11 cellular contexts compared by ENCODE assay signal in the genomic region with DNA sequence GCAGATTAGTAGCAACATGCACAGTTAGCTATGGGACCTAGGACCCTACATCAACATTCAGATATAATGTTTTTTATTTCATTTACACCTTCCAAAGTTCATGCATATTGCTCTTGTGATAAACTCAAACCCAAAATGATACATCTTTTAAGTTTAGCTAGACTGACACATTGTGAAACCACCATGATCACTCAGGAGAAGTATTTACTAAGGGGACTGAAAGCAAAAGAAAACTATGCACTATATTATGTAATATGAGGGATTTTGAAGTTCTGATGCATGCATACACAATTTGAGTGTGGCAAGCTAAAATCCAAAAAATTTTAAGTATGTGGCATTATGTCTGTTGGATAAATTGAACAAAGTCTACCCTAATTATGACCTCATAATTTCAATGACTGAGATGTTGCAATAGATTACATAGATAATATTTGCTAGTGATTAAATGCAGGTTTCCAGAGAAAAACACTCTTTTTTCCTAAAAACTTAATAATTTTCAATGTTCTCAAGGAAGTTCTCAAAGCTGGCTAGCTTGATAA.
"Had no signal": no experiment of that assay in that cellular context is flagged by ENCODE, and none has a peak within 500 bp of the region (broad histone marks: within the 10 kb centered on the region; RNA-seq: fewer than 3 reads in every experiment).

No MANE protein-coding gene starts in this region.

- H3K36me3 Mint-ChIP-seq: activated naive CD4-positive, alpha-beta T cell treated with anti-CD3 and anti-CD28 coated beads, Interleukin-2, amount 10 ng/mL, durations not matched to agents 7 days and 5 days; stimulated activated memory B cell treated with anti-CD40 and anti-IgM and Interleukin-4, amounts not matched to agents 10 μg/mL and 1 μg/mL and 100 μg/mL, for 72 hours had no signal

- H3K4me3 Mint-ChIP-seq: activated CD4-positive, alpha-beta memory T cell treated with anti-CD3 and anti-CD28 coated beads, Interleukin-2, amount 10 ng/mL, durations not matched to agents 7 days and 5 days; activated naive CD4-positive, alpha-beta T cell treated with anti-CD3 and anti-CD28 coated beads, Interleukin-2, amount 10 ng/mL, durations not matched to agents 7 days and 5 days; activated T-cell treated with anti-CD3 and anti-CD28 coated beads, Interleukin-2, amount 50 U/mL, for 24 hours; neural crest cell; stimulated activated memory B cell treated with anti-CD40 and anti-IgM and Interleukin-4, amounts not matched to agents 10 μg/mL and 1 μg/mL and 100 μg/mL, for 72 hours; WTC11 had no signal

- DNase-seq: activated CD4-positive, alpha-beta memory T cell treated with anti-CD3 and anti-CD28 coated beads, Interleukin-2, amount 10 ng/mL, durations not matched to agents 7 days and 5 days; activated CD4-positive, alpha-beta T cell treated with anti-CD3 and anti-CD28 coated beads for 4 hours; activated naive CD4-positive, alpha-beta T cell treated with anti-CD3 and anti-CD28 coated beads, Interleukin-2, amount 10 ng/mL, durations not matched to agents 7 days and 5 days; activated T-cell treated with anti-CD3 and anti-CD28 coated beads, Interleukin-2, amount 50 U/mL, for 24 hours; heart right ventricle; islet precursor cell; midbrain; pancreas had no signal

- H3K27me3 Mint-ChIP-seq: activated CD4-positive, alpha-beta memory T cell treated with anti-CD3 and anti-CD28 coated beads, Interleukin-2, amount 10 ng/mL, durations not matched to agents 7 days and 5 days; activated naive CD4-positive, alpha-beta T cell treated with anti-CD3 and anti-CD28 coated beads, Interleukin-2, amount 10 ng/mL, durations not matched to agents 7 days and 5 days; activated T-cell treated with anti-CD3 and anti-CD28 coated beads, Interleukin-2, amount 50 U/mL, for 24 hours; stimulated activated memory B cell treated with anti-CD40 and anti-IgM and Interleukin-4, amounts not matched to agents 10 μg/mL and 1 μg/mL and 100 μg/mL, for 72 hours had no signal

- H3K9me3 Mint-ChIP-seq: WTC11 had no signal

- H3K27ac Mint-ChIP-seq: activated CD4-positive, alpha-beta memory T cell treated with anti-CD3 and anti-CD28 coated beads, Interleukin-2, amount 10 ng/mL, durations not matched to agents 7 days and 5 days; activated naive CD4-positive, alpha-beta T cell treated with anti-CD3 and anti-CD28 coated beads, Interleukin-2, amount 10 ng/mL, durations not matched to agents 7 days and 5 days; activated T-cell treated with anti-CD3 and anti-CD28 coated beads, Interleukin-2, amount 50 U/mL, for 24 hours; stimulated activated memory B cell treated with anti-CD40 and anti-IgM and Interleukin-4, amounts not matched to agents 10 μg/mL and 1 μg/mL and 100 μg/mL, for 72 hours; WTC11 had no signal

- H3K4me1 Mint-ChIP-seq: activated CD4-positive, alpha-beta memory T cell treated with anti-CD3 and anti-CD28 coated beads, Interleukin-2, amount 10 ng/mL, durations not matched to agents 7 days and 5 days; activated naive CD4-positive, alpha-beta T cell treated with anti-CD3 and anti-CD28 coated beads, Interleukin-2, amount 10 ng/mL, durations not matched to agents 7 days and 5 days; neural crest cell; stimulated activated memory B cell treated with anti-CD40 and anti-IgM and Interleukin-4, amounts not matched to agents 10 μg/mL and 1 μg/mL and 100 μg/mL, for 72 hours had no signal
